In the genomic region with DNA sequence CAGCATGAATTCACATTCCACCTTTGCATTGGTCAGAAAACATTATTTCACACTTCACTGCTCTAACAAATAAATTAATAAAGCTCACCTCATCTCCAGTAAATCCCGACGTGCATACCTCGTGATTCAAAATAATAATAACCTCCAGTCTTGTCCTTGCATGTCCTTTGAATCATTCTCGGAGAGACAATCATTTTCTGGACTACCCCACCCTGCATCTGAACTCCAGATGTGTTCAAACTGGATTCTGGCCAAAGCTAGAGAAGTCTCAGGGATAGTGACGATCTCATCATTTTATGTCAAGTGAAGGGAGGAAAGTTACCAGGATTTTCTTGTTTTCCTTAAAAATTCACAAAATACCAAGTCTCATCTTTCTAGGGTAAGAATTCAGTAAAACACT, we compare ENCODE assay signal across 31 cellular contexts.
A peak's percentile ranks its signal among the peaks of the same experiment; 100 is the strongest.
DNase-seq lines count a peak whose midpoint lies in the region; ATAC-seq and TF ChIP-seq lines count a peak whose summit lies in the region.
"Had no signal": no experiment of that assay in that cellular context is flagged by ENCODE, and none has a peak within 500 bp of the region (broad histone marks: within the 10 kb centered on the region; RNA-seq: fewer than 3 reads in every experiment).

No MANE protein-coding gene starts in this region.

- peaks cover 37% of the 10 kb centered on the region for H3K4me1 ChIP-seq in GM23248 (ENCODE audit: insufficient read depth)
- H3K4me1 ChIP-seq in foreskin keratinocyte, result peaks cover 44% of the 10 kb centered on the region
- H3K4me1 ChIP-seq in Caco-2, result no peaks in the 10 kb centered on the region
- H3K4me1 ChIP-seq: Peyer's patch, transverse colon had no signal

- no peak overlapping the region for H3K9ac ChIP-seq in GM23248

- H3K36me3 ChIP-seq in GM23248 (ENCODE audit: low read depth), result no peaks in the 10 kb centered on the region
- H3K36me3 ChIP-seq in Caco-2 (ENCODE audit: control insufficient read depth, insufficient read depth, low read length), result no peaks in the 10 kb centered on the region
- H3K36me3 ChIP-seq: Peyer's patch, SJSA1, transverse colon had no signal

- H4K20me1 ChIP-seq in GM23248 (ENCODE audit: insufficient read depth), result no peaks in the 10 kb centered on the region

- H3K27ac ChIP-seq in GM23248 (0 out of 2 replicates have a peak overlapping the region, but pooled peaks have one; percentile 8), foreskin keratinocyte (peak overlapping the region; percentile 81)
- H3K27ac ChIP-seq: hepatocyte, Peyer's patch, SJSA1, transverse colon had no signal

- ATAC-seq in foreskin keratinocyte, result peak; percentile 88
- ATAC-seq: K562, left cardiac atrium, T-cell, WTC11 had no signal

- peaks cover 3% of the 10 kb centered on the region for H3K27me3 Mint-ChIP-seq in Caco-2 (ENCODE audit: insufficient read depth, unreplicated experiment)
- H3K27me3 Mint-ChIP-seq: activated CD4-positive, alpha-beta T cell treated with anti-CD3 and anti-CD28 coated beads, Interleukin-2, amount 10 ng/mL, durations not matched to agents 7 days and 5 days; activated T-cell treated with anti-CD3 and anti-CD28 coated beads, Interleukin-2, amount 50 U/mL, for 24 hours; T-cell had no signal

- H3K4me3 ChIP-seq in GM23248 (no peak overlapping the region), epithelial cell of esophagus (ENCODE audit: low read length) (no peak overlapping the region), Caco-2 (ENCODE audit: low read depth, low read length) (no peak overlapping the region)
- H3K4me3 ChIP-seq: hepatocyte, K562, Peyer's patch, SJSA1, transverse colon had no signal

- CTCF ChIA-PET in Caco-2 (lab: Charles Lee), result no interaction called here

- DNase-seq in AG20443 (ENCODE audit: low spot score), result peak; percentile 57
- peak; percentile 73 for DNase-seq in GM23248
- DNase-seq in epithelial cell of esophagus (ENCODE audit: low read depth), result peak; percentile 93
- DNase-seq in foreskin keratinocyte, result peak; percentile 92 to 97
- no peak for DNase-seq in DMS79 (lab: John Stamatoyannopoulos, UW)
- no peak for DNase-seq in Caco-2
- no peak for DNase-seq in NCI-H1694 (lab: John Stamatoyannopoulos, UW)
- DNase-seq in NCI-H2081 treated with DMSO at 0.1 percent for 48 hours (lab: John Stamatoyannopoulos, UW), result no peak
- DNase-seq: ACHN; activated CD4-positive, alpha-beta T cell treated with anti-CD3 and anti-CD28 coated beads, Interleukin-2, amount 10 ng/mL, durations not matched to agents 7 days and 5 days; activated effector memory CD4-positive, alpha-beta T cell treated with anti-CD3 and anti-CD28 coated beads, Interleukin-2, amount 50 U/mL, for 16 hours; activated naive CD8-positive, alpha-beta T cell treated with anti-CD3 and anti-CD28 coated beads for 36 hours; activated T-cell treated with anti-CD3 and anti-CD28 coated beads, Interleukin-2, amount 50 U/mL, for 24 hours; anterior cingulate cortex; C1 segment of cervical spinal cord; DMS53; GF-D8; GOT3; left cardiac atrium; NCI-H1092 treated with DMSO at 0.1 percent for 48 hours; NCI-H1930; Peyer's patch; stimulated activated CD4-positive, alpha-beta T cell treated with anti-CD3 and anti-CD28 coated beads, Interleukin-15, amount 100 ng/mL, for 24 hours; stimulated activated CD4-positive, alpha-beta T cell treated with anti-CD3 and anti-CD28 coated beads, Interleukin-4, amount 100 ng/mL, for 4 hours; T-cell; transverse colon had no signal

- no peaks in the 10 kb centered on the region for H3K4me1 Mint-ChIP-seq in Caco-2 (ENCODE audit: low read depth, unreplicated experiment)
- H3K4me1 Mint-ChIP-seq: activated CD4-positive, alpha-beta T cell treated with anti-CD3 and anti-CD28 coated beads, Interleukin-2, amount 10 ng/mL, durations not matched to agents 7 days and 5 days; activated naive CD8-positive, alpha-beta T cell treated with anti-CD3 and anti-CD28 coated beads for 36 hours; T-cell had no signal

- POLR2A ChIA-PET in Caco-2 (lab: Charles Lee), result no interaction called here

- no peak for TF ChIP-seq CTCF in epithelial cell of esophagus (IDR thresholded peaks at IDR 0.05; ENCODE audit: insufficient read depth, low read depth, low read length, missing control alignments)
- TF ChIP-seq CTCF in foreskin keratinocyte (conservative IDR thresholded peaks at IDR 0.05), result no peak
- TF ChIP-seq CTCF in Caco-2 (IDR thresholded peaks at IDR 0.05; ENCODE audit: insufficient read depth in 1 of 2, low read depth in 1 of 2, low read length in 1 of 2, severe bottlenecking in 1 of 2, unreplicated experiment in 1 of 2), result no peak

- H3K27ac Mint-ChIP-seq in Caco-2 (ENCODE audit: unreplicated experiment), result no peak overlapping the region
- H3K27ac Mint-ChIP-seq: activated CD4-positive, alpha-beta T cell treated with anti-CD3 and anti-CD28 coated beads, Interleukin-2, amount 10 ng/mL, durations not matched to agents 7 days and 5 days; activated naive CD8-positive, alpha-beta T cell treated with anti-CD3 and anti-CD28 coated beads for 36 hours; activated T-cell treated with anti-CD3 and anti-CD28 coated beads, Interleukin-2, amount 50 U/mL, for 24 hours; nephron; T-cell; WTC11 had no signal

- WGBS in GM23248 (ENCODE audit: low coverage in 1 of 2, low lambda C conversion rate in 2 of 2, missing lambda C conversion rate in 2 of 2), 2 experiments, result 7 to 15% methylated on average over 5 of the region's 5 CpGs

- H3K9me3 Mint-ChIP-seq in Caco-2 (ENCODE audit: unreplicated experiment), result no peaks in the 10 kb centered on the region
- H3K9me3 Mint-ChIP-seq: activated CD4-positive, alpha-beta T cell treated with anti-CD3 and anti-CD28 coated beads, Interleukin-2, amount 10 ng/mL, durations not matched to agents 7 days and 5 days; nephron had no signal

- H2AFZ ChIP-seq in GM23248, result no peak overlapping the region
- H2AFZ ChIP-seq: hepatocyte had no signal

- in situ Hi-C loops in GM23248 (cut with MboI), result no loop called here

- no peaks in the 10 kb centered on the region for H3K36me3 Mint-ChIP-seq in Caco-2 (ENCODE audit: insufficient read depth, unreplicated experiment)
- H3K36me3 Mint-ChIP-seq: activated naive CD8-positive, alpha-beta T cell treated with anti-CD3 and anti-CD28 coated beads for 36 hours; T-cell; WTC11 had no signal

- peak overlapping the region; percentile 53 for H3K4me2 ChIP-seq in GM23248 (ENCODE audit: unreplicated experiment)
- H3K4me2 ChIP-seq: hepatocyte had no signal

- peaks cover 6% of the 10 kb centered on the region for H3F3A ChIP-seq in GM23248 (ENCODE audit: insufficient read depth)

- H3K4me3 Mint-ChIP-seq in Caco-2 (ENCODE audit: unreplicated experiment), result no peak overlapping the region
- H3K4me3 Mint-ChIP-seq: activated CD4-positive, alpha-beta T cell treated with anti-CD3 and anti-CD28 coated beads, Interleukin-2, amount 10 ng/mL, durations not matched to agents 7 days and 5 days; activated naive CD8-positive, alpha-beta T cell treated with anti-CD3 and anti-CD28 coated beads for 36 hours; activated T-cell treated with anti-CD3 and anti-CD28 coated beads, Interleukin-2, amount 50 U/mL, for 24 hours; nephron; T-cell; WTC11 had no signal

- intact Hi-C loops in Caco-2 (cut with micrococcal nuclease; ENCODE audit: unreplicated experiment), result no loop called here

- H3K9me2 ChIP-seq in GM23248 (ENCODE audit: insufficient read depth), result no peaks in the 10 kb centered on the region

- no TSS peak for BruUV-seq in Caco-2 (replicated peaks; lab: Mats Ljungman, UMichigan)

- H3K79me2 ChIP-seq in GM23248 (ENCODE audit: insufficient read depth), result no peaks in the 10 kb centered on the region
- H3K79me2 ChIP-seq: hepatocyte had no signal

- H3K27me3 ChIP-seq in GM23248 (replicated peaks; ENCODE audit: insufficient read depth) (no peaks in the 10 kb centered on the region), foreskin keratinocyte (no peaks in the 10 kb centered on the region), Caco-2 (replicated peaks; ENCODE audit: control insufficient read depth, insufficient read depth, low read length) (no peaks in the 10 kb centered on the region)
- H3K27me3 ChIP-seq: hepatocyte, Peyer's patch, SJSA1, transverse colon had no signal

- H3K9me3 ChIP-seq in GM23248 (ENCODE audit: low read depth) (no peaks in the 10 kb centered on the region), Caco-2 (no peaks in the 10 kb centered on the region)
- H3K9me3 ChIP-seq: Peyer's patch, SJSA1, transverse colon had no signal

Comparison
In these comparisons a context has a peak if more than half of its experiments do, and no peak if none do; other contexts are left out.
1. DNase-seq: peak in AG20443 (single experiment), GM23248 (single experiment), epithelial cell of esophagus (single experiment) and foreskin keratinocyte (2 of 2); none in DMS79 (single experiment), Caco-2 (0 of 2), NCI-H1694 (single experiment) and NCI-H2081 treated with DMSO at 0.1 percent for 48 hours (single experiment).